8 cellular contexts compared by ENCODE assay signal in the genomic region with DNA sequence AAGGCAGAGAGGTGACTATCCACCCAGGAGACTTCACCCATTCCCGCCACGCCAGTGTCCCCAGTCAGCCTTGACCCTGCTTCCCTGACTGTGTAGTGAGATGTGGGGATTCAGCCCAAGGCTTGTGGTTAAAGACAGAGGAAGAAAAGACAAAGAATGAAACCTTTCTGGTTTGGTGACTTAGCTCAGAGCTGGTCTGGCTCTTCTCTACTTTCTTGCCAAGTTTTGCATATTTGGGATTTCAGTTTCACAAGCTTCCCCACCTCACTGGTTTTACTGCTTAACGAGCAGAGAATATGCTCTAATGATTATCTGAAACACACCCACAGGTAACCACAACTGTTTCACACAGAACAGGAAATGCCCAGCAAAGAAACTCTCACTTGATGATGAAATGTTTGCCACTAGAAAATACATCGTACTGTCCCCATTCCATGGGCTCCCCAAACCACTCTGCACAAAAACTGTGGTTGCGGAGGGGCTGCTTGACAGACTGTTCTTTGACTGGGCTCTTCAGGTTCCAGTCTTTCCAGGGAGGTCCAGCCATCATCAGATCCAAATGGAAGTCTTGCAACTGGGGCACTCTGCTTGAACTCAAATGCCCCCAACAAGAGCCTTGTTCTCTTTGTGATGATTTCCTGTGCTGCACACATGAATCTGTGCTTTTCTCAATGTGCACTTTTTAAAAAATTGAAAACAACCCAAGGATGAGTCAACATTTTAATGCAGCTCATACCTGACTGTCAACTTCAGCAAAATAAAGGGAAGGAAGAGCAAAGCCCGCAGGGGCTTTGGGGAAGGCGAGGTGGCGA.
A peak's percentile ranks its signal among the peaks of the same experiment; 100 is the strongest.
DNase-seq lines count a peak whose midpoint lies in the region; ATAC-seq and TF ChIP-seq lines count a peak whose summit lies in the region.

No MANE protein-coding gene starts in this region.

- H3K9me3 Mint-ChIP-seq in GM23338 = no peaks in the 10 kb centered on the region
- no peaks in the 10 kb centered on the region for H3K9me3 Mint-ChIP-seq in activated naive CD8-positive, alpha-beta T cell treated with anti-CD3 and anti-CD28 coated beads, Interleukin-2, amount 50 U/mL, for 24 hours

- no peaks in the 10 kb centered on the region for H3K27me3 ChIP-seq in GM23338 (ENCODE audit: insufficient read depth)

- no peak overlapping the region for H2AFZ ChIP-seq in GM23338

- no peaks in the 10 kb centered on the region for H3K9me2 ChIP-seq in GM23338 (ENCODE audit: insufficient read depth)

- 0 out of 2 replicates have a peak, but pooled peaks cover 6% of the 10 kb centered on the region for H3K36me3 ChIP-seq in GM23338 (ENCODE audit: insufficient read depth)

- H3K27me3 Mint-ChIP-seq in GM23338 (ENCODE audit: insufficient read depth, low read depth, poor library complexity) = peaks cover 28% of the 10 kb centered on the region
- H3K27me3 Mint-ChIP-seq in activated naive CD8-positive, alpha-beta T cell treated with anti-CD3 and anti-CD28 coated beads, Interleukin-2, amount 50 U/mL, for 24 hours = peaks cover 60% of the 10 kb centered on the region

- ATAC-seq in GM23338 = no peak
- ATAC-seq in activated naive CD8-positive, alpha-beta T cell treated with anti-CD3 and anti-CD28 coated beads, Interleukin-2, amount 50 U/mL, for 24 hours = peak; percentile 88

- H3K36me3 Mint-ChIP-seq in GM23338 (ENCODE audit: low read depth) = peaks cover 59% of the 10 kb centered on the region
- no peaks in the 10 kb centered on the region for H3K36me3 Mint-ChIP-seq in activated naive CD8-positive, alpha-beta T cell treated with anti-CD3 and anti-CD28 coated beads, Interleukin-2, amount 50 U/mL, for 24 hours (ENCODE audit: low read depth)

- TF ChIP-seq CTCF in GM23338 (conservative IDR thresholded peaks at IDR 0.05; ENCODE audit: low read depth in 2 of 2) = no peak

- H4K20me1 ChIP-seq in GM23338 (replicated peaks; ENCODE audit: insufficient read depth) = peaks cover 96% of the 10 kb centered on the region

- peak overlapping the region; percentile 82 for H3K27ac ChIP-seq in GM23338 (ENCODE audit: low read depth)

- H3K4me2 ChIP-seq in GM23338 = peak overlapping the region; percentile 65; the same call in 1 of the 2 replicates

- H3K4me3 ChIP-seq in GM23338 = no peak overlapping the region

- H3K4me1 ChIP-seq in GM23338 (ENCODE audit: insufficient read depth) = peaks cover 76% of the 10 kb centered on the region

- 0 out of 2 replicates have a peak, but pooled peaks cover 3% of the 10 kb centered on the region for H3F3A ChIP-seq in GM23338 (replicated peaks; ENCODE audit: low read depth)

- peak overlapping the region; percentile 82 for H3K27ac Mint-ChIP-seq in GM23338
- H3K27ac Mint-ChIP-seq in activated naive CD8-positive, alpha-beta T cell treated with anti-CD3 and anti-CD28 coated beads, Interleukin-2, amount 50 U/mL, for 24 hours = peak overlapping the region; percentile 38

- peak overlapping the region; percentile 3; the same call in 2 of the 3 replicates for H3K4me3 Mint-ChIP-seq in GM23338
- peak overlapping the region; percentile 16 for H3K4me3 Mint-ChIP-seq in activated naive CD8-positive, alpha-beta T cell treated with anti-CD3 and anti-CD28 coated beads, Interleukin-2, amount 50 U/mL, for 24 hours

- DNase-seq in activated T-cell treated with anti-CD3 and anti-CD28 coated beads for 24 hours (ENCODE audit: low read depth) (peak; percentile 13), GM23338 (ENCODE audit: low spot score) (peak; percentile 58), Kasumi-1 (lab: John Stamatoyannopoulos, UW) (peak; percentile 33 to 42), medulla oblongata (ENCODE audit: extremely low spot score) (peak; percentile 64), DMS 273 (lab: John Stamatoyannopoulos, UW; ENCODE audit: unreplicated experiment) (no peak), D341Med (ENCODE audit: low spot score) (no peak)
- DNase-seq in activated T-cell treated with anti-CD3 and anti-CD28 coated beads, Interleukin-2, amount 50 U/mL, for 1 hour = no peak
- DNase-seq in activated naive CD8-positive, alpha-beta T cell treated with anti-CD3 and anti-CD28 coated beads, Interleukin-2, amount 50 U/mL, for 24 hours = peak; percentile 37

- H3K4me1 Mint-ChIP-seq in GM23338 = peaks cover 93% of the 10 kb centered on the region
- H3K4me1 Mint-ChIP-seq in activated naive CD8-positive, alpha-beta T cell treated with anti-CD3 and anti-CD28 coated beads, Interleukin-2, amount 50 U/mL, for 24 hours = peaks cover 41% of the 10 kb centered on the region

- H3K79me2 ChIP-seq in GM23338 (replicated peaks; ENCODE audit: insufficient read depth) = peaks cover 100% of the 10 kb centered on the region

TF ChIP-seq in GM23338, 12 proteins besides CTCF, POLR2A, EP300 and RAD21 (continues in another document):
- TF ChIP-seq, protein P1, sequence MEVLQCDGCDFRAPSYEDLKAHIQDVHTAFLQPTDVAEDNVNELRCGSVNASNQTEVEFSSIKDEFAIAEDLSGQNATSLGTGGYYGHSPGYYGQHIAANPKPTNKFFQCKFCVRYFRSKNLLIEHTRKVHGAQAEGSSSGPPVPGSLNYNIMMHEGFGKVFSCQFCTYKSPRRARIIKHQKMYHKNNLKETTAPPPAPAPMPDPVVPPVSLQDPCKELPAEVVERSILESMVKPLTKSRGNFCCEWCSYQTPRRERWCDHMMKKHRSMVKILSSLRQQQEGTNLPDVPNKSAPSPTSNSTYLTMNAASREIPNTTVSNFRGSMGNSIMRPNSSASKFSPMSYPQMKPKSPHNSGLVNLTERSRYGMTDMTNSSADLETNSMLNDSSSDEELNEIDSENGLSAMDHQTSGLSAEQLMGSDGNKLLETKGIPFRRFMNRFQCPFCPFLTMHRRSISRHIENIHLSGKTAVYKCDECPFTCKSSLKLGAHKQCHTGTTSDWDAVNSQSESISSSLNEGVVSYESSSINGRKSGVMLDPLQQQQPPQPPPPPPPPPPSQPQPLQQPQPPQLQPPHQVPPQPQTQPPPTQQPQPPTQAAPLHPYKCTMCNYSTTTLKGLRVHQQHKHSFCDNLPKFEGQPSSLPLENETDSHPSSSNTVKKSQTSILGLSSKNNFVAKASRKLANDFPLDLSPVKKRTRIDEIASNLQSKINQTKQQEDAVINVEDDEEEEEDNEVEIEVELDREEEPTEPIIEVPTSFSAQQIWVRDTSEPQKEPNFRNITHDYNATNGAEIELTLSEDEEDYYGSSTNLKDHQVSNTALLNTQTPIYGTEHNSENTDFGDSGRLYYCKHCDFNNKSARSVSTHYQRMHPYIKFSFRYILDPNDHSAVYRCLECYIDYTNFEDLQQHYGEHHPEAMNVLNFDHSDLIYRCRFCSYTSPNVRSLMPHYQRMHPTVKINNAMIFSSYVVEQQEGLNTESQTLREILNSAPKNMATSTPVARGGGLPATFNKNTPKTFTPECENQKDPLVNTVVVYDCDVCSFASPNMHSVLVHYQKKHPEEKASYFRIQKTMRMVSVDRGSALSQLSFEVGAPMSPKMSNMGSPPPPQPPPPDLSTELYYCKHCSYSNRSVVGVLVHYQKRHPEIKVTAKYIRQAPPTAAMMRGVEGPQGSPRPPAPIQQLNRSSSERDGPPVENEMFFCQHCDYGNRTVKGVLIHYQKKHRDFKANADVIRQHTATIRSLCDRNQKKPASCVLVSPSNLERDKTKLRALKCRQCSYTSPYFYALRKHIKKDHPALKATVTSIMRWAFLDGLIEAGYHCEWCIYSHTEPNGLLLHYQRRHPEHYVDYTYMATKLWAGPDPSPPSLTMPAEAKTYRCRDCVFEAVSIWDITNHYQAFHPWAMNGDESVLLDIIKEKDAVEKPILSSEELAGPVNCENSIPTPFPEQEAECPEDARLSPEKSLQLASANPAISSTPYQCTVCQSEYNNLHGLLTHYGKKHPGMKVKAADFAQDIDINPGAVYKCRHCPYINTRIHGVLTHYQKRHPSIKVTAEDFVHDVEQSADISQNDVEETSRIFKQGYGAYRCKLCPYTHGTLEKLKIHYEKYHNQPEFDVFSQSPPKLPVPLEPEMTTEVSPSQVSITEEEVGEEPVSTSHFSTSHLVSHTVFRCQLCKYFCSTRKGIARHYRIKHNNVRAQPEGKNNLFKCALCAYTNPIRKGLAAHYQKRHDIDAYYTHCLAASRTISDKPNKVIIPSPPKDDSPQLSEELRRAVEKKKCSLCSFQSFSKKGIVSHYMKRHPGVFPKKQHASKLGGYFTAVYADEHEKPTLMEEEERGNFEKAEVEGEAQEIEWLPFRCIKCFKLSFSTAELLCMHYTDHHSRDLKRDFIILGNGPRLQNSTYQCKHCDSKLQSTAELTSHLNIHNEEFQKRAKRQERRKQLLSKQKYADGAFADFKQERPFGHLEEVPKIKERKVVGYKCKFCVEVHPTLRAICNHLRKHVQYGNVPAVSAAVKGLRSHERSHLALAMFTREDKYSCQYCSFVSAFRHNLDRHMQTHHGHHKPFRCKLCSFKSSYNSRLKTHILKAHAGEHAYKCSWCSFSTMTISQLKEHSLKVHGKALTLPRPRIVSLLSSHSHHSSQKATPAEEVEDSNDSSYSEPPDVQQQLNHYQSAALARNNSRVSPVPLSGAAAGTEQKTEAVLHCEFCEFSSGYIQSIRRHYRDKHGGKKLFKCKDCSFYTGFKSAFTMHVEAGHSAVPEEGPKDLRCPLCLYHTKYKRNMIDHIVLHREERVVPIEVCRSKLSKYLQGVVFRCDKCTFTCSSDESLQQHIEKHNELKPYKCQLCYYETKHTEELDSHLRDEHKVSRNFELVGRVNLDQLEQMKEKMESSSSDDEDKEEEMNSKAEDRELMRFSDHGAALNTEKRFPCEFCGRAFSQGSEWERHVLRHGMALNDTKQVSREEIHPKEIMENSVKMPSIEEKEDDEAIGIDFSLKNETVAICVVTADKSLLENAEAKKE (CRISPR knock-in tag; IDR thresholded peaks at IDR 0.05) = no peak
- no peak for TF ChIP-seq EZH2 (IDR thresholded peaks at IDR 0.05; ENCODE audit: low read depth, unreplicated experiment)

Comparison
In these comparisons a context has a peak if more than half of its experiments do, and no peak if none do; other contexts are left out.
1. DNase-seq: peak in activated T-cell treated with anti-CD3 and anti-CD28 coated beads for 24 hours (single experiment), GM23338 (single experiment), Kasumi-1 (2 of 2), activated naive CD8-positive, alpha-beta T cell treated with anti-CD3 and anti-CD28 coated beads, Interleukin-2, amount 50 U/mL, for 24 hours (single experiment) and medulla oblongata (single experiment); none in activated T-cell treated with anti-CD3 and anti-CD28 coated beads, Interleukin-2, amount 50 U/mL, for 1 hour (single experiment), DMS 273 (single experiment) and D341Med (single experiment).